Comparison of ENCODE assay signal across 26 cellular contexts in genomic region chr12:174596-174995, GRCh38. TPM values are rescaled to one million over a fixed set of nuclear protein-coding genes. Genes with fewer than 3 reads are reported as not detected.
"Had no signal": no experiment of that assay in that cellular context is flagged by ENCODE, and none has a peak within 500 bp of the region (broad histone marks: within the 10 kb centered on the region; RNA-seq: fewer than 3 reads in every experiment).

No MANE protein-coding gene starts in this region.

- H3K9ac ChIP-seq: neural progenitor cell had no signal

- H2AFZ ChIP-seq: neural progenitor cell had no signal

- H3K4me3 Mint-ChIP-seq: natural killer cell treated with Interleukin-12 subunit alpha and Interleukin-12 subunit beta and Interleukin-15 and Interleukin-18, amount 100 ng/mL, for 72 hours; neural progenitor cell had no signal

- H3K36me3 ChIP-seq: heart left ventricle, left lung, neural progenitor cell, pancreas, prostate gland, spleen, suprapubic skin, tibial artery, upper lobe of left lung, uterus had no signal

- H3K9me3 ChIP-seq: heart left ventricle, left lung, pancreas, prostate gland, spleen, suprapubic skin, tibial artery, upper lobe of left lung, uterus had no signal

- H3K9me3 Mint-ChIP-seq: natural killer cell treated with Interleukin-12 subunit alpha and Interleukin-12 subunit beta and Interleukin-15 and Interleukin-18, amount 100 ng/mL, for 72 hours; neural progenitor cell had no signal

- DNase-seq: cortex of kidney; effector CD8-positive, alpha-beta T cell; kidney glomerular epithelial cell; mesenchymal stem cell; occipital lobe; spleen; stimulated activated CD4-positive, alpha-beta T cell treated with anti-CD3 and anti-CD28 coated beads, Interleukin-15, amount 100 ng/mL, for 24 hours; stimulated activated CD4-positive, alpha-beta T cell treated with anti-CD3 and anti-CD28 coated beads, Interleukin-1b, Interleukin-23, amount 100 ng/mL, for 48 hours; stimulated activated CD4-positive, alpha-beta T cell treated with anti-CD3 and anti-CD28 coated beads, Interleukin-4, amount 100 ng/mL, for 24 hours; stimulated activated naive CD4-positive, alpha-beta T cell; tibial artery; uterus had no signal

- H3K4me1 ChIP-seq: left lung, pancreas, prostate gland, uterus had no signal

- H3K36me3 Mint-ChIP-seq: natural killer cell treated with Interleukin-12 subunit alpha and Interleukin-12 subunit beta and Interleukin-15 and Interleukin-18, amount 100 ng/mL, for 72 hours; neural progenitor cell had no signal

- H3K27ac Mint-ChIP-seq: natural killer cell treated with Interleukin-12 subunit alpha and Interleukin-12 subunit beta and Interleukin-15 and Interleukin-18, amount 100 ng/mL, for 72 hours; neural progenitor cell had no signal

- H3K27ac ChIP-seq: left lung, neural progenitor cell, pancreas, prostate gland, spleen, suprapubic skin, tibial artery, upper lobe of left lung, uterus had no signal

- ATAC-seq: esophagus mucosa; natural killer cell treated with Interleukin-12 subunit alpha and Interleukin-12 subunit beta and Interleukin-15 and Interleukin-18, amount 100 ng/mL, for 72 hours; sciatic nerve had no signal

- H3K27me3 ChIP-seq: dorsolateral prefrontal cortex, heart left ventricle, neural progenitor cell, pancreas, upper lobe of left lung, uterus had no signal

- H3K4me3 ChIP-seq: dorsolateral prefrontal cortex, heart left ventricle, left lung, lung, neural progenitor cell, pancreas, prostate gland, spleen, suprapubic skin, tibial artery, upper lobe of left lung, uterus had no signal

- H3K4me2 ChIP-seq: neural progenitor cell had no signal

RNA-seq across cellular contexts. Expression of gene SLC6A12, which starts 39.4 kb away (rescaled TPM):
- total RNA-seq: fibroblast of lung, skeletal muscle tissue had no signal
- polyA plus RNA-seq: fibroblast of lung had no signal
